9 cellular contexts compared by ENCODE assay signal in the genomic region with DNA sequence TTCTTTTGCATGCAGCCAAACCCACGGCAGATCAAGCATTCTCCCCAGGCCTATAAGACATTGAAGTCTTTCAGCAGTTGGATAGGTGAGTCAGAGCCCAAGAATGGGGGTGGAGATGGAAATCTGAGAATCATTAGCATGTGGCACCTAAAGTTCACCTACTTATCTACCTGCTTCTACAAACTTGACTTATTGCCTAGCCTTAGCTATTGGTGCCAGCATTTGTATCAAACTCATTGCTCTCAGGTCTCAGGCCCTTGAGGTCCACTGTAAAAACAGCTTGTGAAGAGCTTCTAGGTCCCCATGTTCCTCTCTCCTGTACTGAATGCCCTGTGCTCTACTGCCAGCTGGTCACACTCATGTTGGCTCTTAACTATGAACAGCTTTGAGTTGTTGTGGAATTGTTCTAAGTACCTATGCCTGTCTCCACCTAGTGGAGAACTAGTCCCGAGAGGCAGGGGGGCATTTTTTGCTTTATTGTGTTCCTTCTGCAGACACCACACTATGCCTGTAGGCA.
DNase-seq lines count a peak whose midpoint lies in the region; ATAC-seq lines count a peak whose summit lies in the region.
"Had no signal": no experiment of that assay in that cellular context is flagged by ENCODE, and none has a peak within 500 bp of the region (broad histone marks: within the 10 kb centered on the region; RNA-seq: fewer than 3 reads in every experiment).

No MANE protein-coding gene starts in this region.

- in situ Hi-C loops in SK-MEL-5 (cut with HindIII; ENCODE audit: low pct_unique_long_range_greater_than_20kb, low sequenced_read_pairs), result no loop called here

- ATAC-seq in HG02798 (IDR thresholded peaks at IDR 0.05; ENCODE audit: poor library complexity, unreplicated experiment) (peak; percentile 34), GM19328 (IDR thresholded peaks at IDR 0.05; ENCODE audit: unreplicated experiment) (no peak)

- DNase-seq in Daoy (ENCODE audit: low read depth) (peak; percentile 12), SK-MEL-5 (ENCODE audit: low read depth, low spot score) (peak; percentile 53), kidney tubule cell (ENCODE audit: low spot score) (peak; percentile 62), NCI-H146 (lab: John Stamatoyannopoulos, UW) (no peak), middle frontal gyrus (ENCODE audit: extremely low spot score, low spot score) (no peak), NCI-H1436 treated with DMSO at 0.1 percent for 48 hours (lab: John Stamatoyannopoulos, UW) (no peak)
- DNase-seq: activated CD4-positive, alpha-beta T cell treated with anti-CD3 and anti-CD28 coated beads, Interleukin-2, amount 50 U/mL, for 4 hours had no signal

Comparison
In these comparisons a context has a peak if more than half of its experiments do, and no peak if none do; other contexts are left out.
1. DNase-seq: peak in Daoy (single experiment), SK-MEL-5 (single experiment) and kidney tubule cell (single experiment); none in NCI-H146 (single experiment), middle frontal gyrus (single experiment) and NCI-H1436 treated with DMSO at 0.1 percent for 48 hours (single experiment).